In the genomic region with DNA sequence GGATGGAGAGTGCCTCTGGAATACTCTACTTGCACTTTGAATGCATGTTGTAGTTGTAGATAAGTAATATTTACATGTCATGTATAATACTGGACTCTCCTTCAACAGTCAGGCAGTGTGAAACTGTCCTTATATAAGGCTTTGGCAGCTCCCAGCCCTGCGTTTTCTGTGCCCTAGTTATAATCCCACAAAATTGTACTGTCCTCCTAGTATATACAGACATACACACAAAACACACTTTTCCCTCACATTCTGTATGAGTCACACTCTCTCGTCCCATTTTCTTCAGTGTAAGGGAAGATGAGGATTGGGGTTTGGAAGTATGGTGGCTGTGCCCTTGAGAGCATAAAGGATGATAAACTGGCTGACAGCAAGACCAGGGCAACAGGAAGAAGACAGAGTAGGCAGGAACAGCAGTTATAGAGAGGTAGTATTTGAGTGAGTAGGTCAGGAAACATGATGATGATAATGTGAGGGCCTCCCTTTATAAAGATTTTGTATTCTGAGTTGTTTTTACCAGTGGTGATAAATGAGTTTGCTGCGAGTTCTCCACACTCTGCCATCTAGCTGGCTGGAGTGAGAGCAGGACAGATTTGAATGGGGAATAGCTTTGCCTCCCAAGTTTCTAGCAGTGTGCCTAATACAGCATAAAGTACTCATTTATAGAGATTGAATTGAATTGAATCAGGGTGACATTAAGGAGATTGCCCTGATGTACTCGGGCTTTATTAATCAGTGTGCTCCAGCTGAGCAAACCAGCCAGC, we compare ENCODE assay signal across 1 cellular context.
TF ChIP-seq lines count a peak whose summit lies in the region.

No MANE protein-coding gene starts in this region.

TF ChIP-seq in GM23338, 12 proteins besides CTCF, POLR2A, EP300 and RAD21 (continued from another document):
- TF ChIP-seq ZNF331 (CRISPR knock-in tag; IDR thresholded peaks at IDR 0.05; ENCODE audit: low read depth) (no peak), JUNB (IDR thresholded peaks at IDR 0.05; ENCODE audit: unreplicated experiment) (no peak), CREB1 (CRISPR knock-in tag; IDR thresholded peaks at IDR 0.05; ENCODE audit: low read depth) (no peak), EZH2 (IDR thresholded peaks at IDR 0.05; ENCODE audit: low read depth, unreplicated experiment) (no peak), ZNF114 (CRISPR knock-in tag; IDR thresholded peaks at IDR 0.05) (no peak), STAT1 (IDR thresholded peaks at IDR 0.05; ENCODE audit: unreplicated experiment) (no peak), NANOG (IDR thresholded peaks at IDR 0.05; ENCODE audit: borderline replicate concordance) (no peak), ZNF462 (CRISPR knock-in tag; IDR thresholded peaks at IDR 0.05) (no peak), REST (IDR thresholded peaks at IDR 0.05; ENCODE audit: unreplicated experiment) (no peak), EZH2phosphoT487 (IDR thresholded peaks at IDR 0.05; ENCODE audit: unreplicated experiment) (no peak)
- TF ChIP-seq, protein P1, sequence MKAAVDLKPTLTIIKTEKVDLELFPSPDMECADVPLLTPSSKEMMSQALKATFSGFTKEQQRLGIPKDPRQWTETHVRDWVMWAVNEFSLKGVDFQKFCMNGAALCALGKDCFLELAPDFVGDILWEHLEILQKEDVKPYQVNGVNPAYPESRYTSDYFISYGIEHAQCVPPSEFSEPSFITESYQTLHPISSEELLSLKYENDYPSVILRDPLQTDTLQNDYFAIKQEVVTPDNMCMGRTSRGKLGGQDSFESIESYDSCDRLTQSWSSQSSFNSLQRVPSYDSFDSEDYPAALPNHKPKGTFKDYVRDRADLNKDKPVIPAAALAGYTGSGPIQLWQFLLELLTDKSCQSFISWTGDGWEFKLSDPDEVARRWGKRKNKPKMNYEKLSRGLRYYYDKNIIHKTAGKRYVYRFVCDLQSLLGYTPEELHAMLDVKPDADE (IDR thresholded peaks at IDR 0.05) = no peak
